In the genomic region with DNA sequence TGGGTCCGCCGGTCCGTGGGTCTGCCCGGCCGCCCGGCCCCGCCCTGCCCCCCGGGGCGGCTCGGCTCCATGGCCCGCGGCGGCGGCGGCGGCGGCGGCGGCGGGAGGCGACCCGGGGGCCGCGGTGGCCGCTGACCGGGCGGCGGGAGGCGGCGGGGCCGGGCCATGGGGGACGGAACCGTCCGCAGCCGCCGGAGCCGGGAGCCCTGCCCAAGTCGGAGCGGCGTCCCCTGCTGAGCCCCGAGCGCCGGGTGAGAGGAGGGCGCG, we compare ENCODE assay signal across 6 cellular contexts. TPM values are rescaled to one million over a fixed set of nuclear protein-coding genes. Genes with fewer than 3 reads are reported as not detected.
DNase-seq lines count a peak whose midpoint lies in the region; ATAC-seq and TF ChIP-seq lines count a peak whose summit lies in the region.

No MANE protein-coding gene starts in this region.

- H3K9me3 ChIP-seq in mammary epithelial cell (replicated peaks; ENCODE audit: insufficient read depth, low read length): no peaks in the 10 kb centered on the region
- no peaks in the 10 kb centered on the region for H3K9me3 ChIP-seq in parathyroid adenoma (ENCODE audit: control insufficient read depth, low read length)

- no peak for ATAC-seq in HG03354 (IDR thresholded peaks at IDR 0.05; ENCODE audit: poor library complexity, severe bottlenecking, unreplicated experiment)

- H3K4me2 ChIP-seq in mammary epithelial cell (ENCODE audit: insufficient read depth, low read depth, low read length) (peak overlapping the region; percentile 97), parathyroid adenoma (ENCODE audit: low read length) (peak overlapping the region; percentile 80)

- H3K9ac ChIP-seq in mammary epithelial cell (ENCODE audit: insufficient read depth, low read length) (no peak overlapping the region), parathyroid adenoma (no peak overlapping the region)

- H4K20me1 ChIP-seq in mammary epithelial cell (ENCODE audit: insufficient read depth, low read length): no peaks in the 10 kb centered on the region

- H2AFZ ChIP-seq in mammary epithelial cell (ENCODE audit: low read depth, low read length) (no peak overlapping the region), parathyroid adenoma (peak overlapping the region; percentile 33)

- peaks cover 60% of the 10 kb centered on the region for H3K4me1 ChIP-seq in mammary epithelial cell (ENCODE audit: insufficient read depth, low read length)
- peaks cover 2% of the 10 kb centered on the region for H3K4me1 ChIP-seq in parathyroid adenoma

- H3K36me3 ChIP-seq in mammary epithelial cell (ENCODE audit: insufficient read depth, low read length) (peaks cover 10% of the 10 kb centered on the region), parathyroid adenoma (ENCODE audit: control insufficient read depth, insufficient read depth, low read length) (no peaks in the 10 kb centered on the region)

- WGBS in mammary epithelial cell (ENCODE audit: low coverage, missing lambda C conversion rate): no CpG with 5 or more reads among the region's 45 CpGs

- in situ Hi-C loops in mammary epithelial cell (cut with MboI; ENCODE audit: low sequenced_read_pairs in 2 of 2): no loop called here

- dilution Hi-C loops in mammary epithelial cell (cut with HindIII; ENCODE audit: low sequenced_read_pairs): loop anchor here (10.0 kb wide), 4 partner anchors 66 to 694 kb away; partner anchors contain the start of gene C1orf210

- CTCF ChIA-PET in mammary epithelial cell (lab: Charles Lee; ENCODE audit: low non-redundant PET): no interaction called here

- H3K27me3 ChIP-seq in mammary epithelial cell (ENCODE audit: insufficient read depth, low read length) (no peaks in the 10 kb centered on the region), parathyroid adenoma (ENCODE audit: control insufficient read depth, insufficient read depth, low read length) (no peaks in the 10 kb centered on the region)

- H3K4me3 ChIP-seq in GM12865 (ENCODE audit: low read depth, low read length) (peak overlapping the region; percentile 68), mammary epithelial cell (replicated peaks in 1 of 3; ENCODE audit: insufficient read depth in 1 of 3, low read depth in 2 of 3, low read length in 3 of 3) (peak overlapping the region; percentile 59 to 65 (median 61)), parathyroid adenoma (ENCODE audit: low read depth, low read length) (peak overlapping the region; percentile 41)

- peaks cover 89% of the 10 kb centered on the region for H3K79me2 ChIP-seq in mammary epithelial cell (ENCODE audit: insufficient read depth, low read length)
- H3K79me2 ChIP-seq in parathyroid adenoma: no peaks in the 10 kb centered on the region

- DNase-seq in GM12865 (ENCODE audit: low read depth) (no peak), mammary epithelial cell (no peak), activated T-cell treated with anti-CD3 and anti-CD28 coated beads for 4 hours (no peak)
- no peak for DNase-seq in activated CD4-positive, alpha-beta T cell treated with anti-CD3 and anti-CD28 coated beads for 48 hours

- peak overlapping the region; percentile 64 for H3K27ac ChIP-seq in mammary epithelial cell (ENCODE audit: insufficient read depth, low read depth, low read length)
- H3K27ac ChIP-seq in parathyroid adenoma: no peak overlapping the region

- no TSS peak for BruUV-seq in mammary epithelial cell (replicated peaks; lab: Mats Ljungman, UMichigan)

- intact Hi-C loops in mammary epithelial cell (cut with micrococcal nuclease): no loop called here

- TF ChIP-seq CTCF in GM12865 (IDR thresholded peaks at IDR 0.05; ENCODE audit: insufficient read depth, low read depth, low read length, missing control alignments) (no peak), mammary epithelial cell (conservative IDR thresholded peaks at IDR 0.05 in 1 of 2, IDR thresholded peaks at IDR 0.05 in 1 of 2; ENCODE audit: extremely low read depth in 1 of 2, insufficient read depth in 1 of 2, low read depth in 1 of 2, low read length in 2 of 2) (no peak), parathyroid adenoma (IDR thresholded peaks at IDR 0.05) (no peak)

RNA-seq across cellular contexts. Expression of gene B4GALT2, which starts 0.2 kb away (rescaled TPM):
- total RNA-seq in mammary epithelial cell: 100 to 1,000 TPM in 1 of 2 donors, 10 to 100 TPM in 1; 88.2 to 103 TPM
- polyA plus RNA-seq in mammary epithelial cell: 71.7 TPM
- polyA minus RNA-seq in mammary epithelial cell: 102 TPM

RNA-seq across cellular contexts. Expression of gene ATP6V0B, which starts 4.4 kb away (rescaled TPM):
- 100 to 1,000 TPM in 1 of 2 donors, 10 to 100 TPM in 1; 84.4 to 127 TPM for total RNA-seq in mammary epithelial cell
- polyA plus RNA-seq in mammary epithelial cell: 199 TPM
- 104 TPM for polyA minus RNA-seq in mammary epithelial cell

RNA-seq across cellular contexts. Expression of gene DPH2, which starts 9.4 kb away (rescaled TPM):
- total RNA-seq in mammary epithelial cell: 10 to 100 TPM; 28.4 to 31.7 TPM
- polyA plus RNA-seq in mammary epithelial cell: 34.8 TPM
- 34.2 TPM for polyA minus RNA-seq in mammary epithelial cell

RNA-seq across cellular contexts. Expression of gene CCDC24, which starts 12.2 kb away (rescaled TPM):
- total RNA-seq in mammary epithelial cell: 10 to 100 TPM in 1 of 2 donors, 1 to 10 TPM in 1; 5.8 to 10.5 TPM
- polyA plus RNA-seq in mammary epithelial cell: 5.4 TPM
- 1.3 TPM for polyA minus RNA-seq in mammary epithelial cell

RNA-seq across cellular contexts. Expression of gene IPO13, which starts 32.4 kb away (rescaled TPM):
- 10 to 100 TPM; 35.5 to 53.0 TPM for total RNA-seq in mammary epithelial cell
- 38.6 TPM for polyA plus RNA-seq in mammary epithelial cell
- polyA minus RNA-seq in mammary epithelial cell: 64.5 TPM
